Comparison of ENCODE assay signal across 23 cellular contexts in genomic region chr12:69433653-69434052, GRCh38. TPM values are rescaled to one million over a fixed set of nuclear protein-coding genes. Genes with fewer than 3 reads are reported as not detected.
DNase-seq lines count a peak whose midpoint lies in the region; ATAC-seq lines count a peak whose summit lies in the region.
"Had no signal": no experiment of that assay in that cellular context is flagged by ENCODE, and none has a peak within 500 bp of the region (broad histone marks: within the 10 kb centered on the region; RNA-seq: fewer than 3 reads in every experiment).

No MANE protein-coding gene starts in this region.

- ATAC-seq in HG02623 (IDR thresholded peaks at IDR 0.05; ENCODE audit: unreplicated experiment) = no peak
- ATAC-seq: A549, GM23338, HCT116 had no signal

- DNase-seq in DMS79 (lab: John Stamatoyannopoulos, UW) (peak; percentile 39), RPMI7951 (ENCODE audit: low read depth) (peak; percentile 22), foreskin melanocyte (peak; percentile 88), medulla oblongata (ENCODE audit: extremely low spot score) (peak; percentile 36), T1000 (lab: John Stamatoyannopoulos, UW) (no peak), iPS-NIHi11 (ENCODE audit: low spot score) (no peak)
- no peak for DNase-seq in activated CD4-positive, alpha-beta T cell treated with anti-CD3 and anti-CD28 coated beads for 48 hours
- DNase-seq: 8988T; ACHN; AML-193; BE2C; Calu3; CD4-positive, alpha-beta T cell; CD8-positive, alpha-beta memory T cell; COR-L47; DMS53; EL; GF-D8; H9 had no signal

RNA-seq across cellular contexts. Expression of gene FRS2, which starts 36.5 kb away (rescaled TPM):
- 23.6 and 40.0 TPM in 2 replicates for total RNA-seq in RPMI7951 (2014; rRNA removed; shearing (Covaris generic))

Comparison
In these comparisons a context has a peak if more than half of its experiments do, and no peak if none do; other contexts are left out.
1. DNase-seq: peak in DMS79 (single experiment), RPMI7951 (single experiment), foreskin melanocyte (single experiment) and medulla oblongata (single experiment); none in T1000 (single experiment), iPS-NIHi11 (single experiment) and activated CD4-positive, alpha-beta T cell treated with anti-CD3 and anti-CD28 coated beads for 48 hours (single experiment).